ENCODE assay signal across 8 cellular contexts in the genomic region with DNA sequence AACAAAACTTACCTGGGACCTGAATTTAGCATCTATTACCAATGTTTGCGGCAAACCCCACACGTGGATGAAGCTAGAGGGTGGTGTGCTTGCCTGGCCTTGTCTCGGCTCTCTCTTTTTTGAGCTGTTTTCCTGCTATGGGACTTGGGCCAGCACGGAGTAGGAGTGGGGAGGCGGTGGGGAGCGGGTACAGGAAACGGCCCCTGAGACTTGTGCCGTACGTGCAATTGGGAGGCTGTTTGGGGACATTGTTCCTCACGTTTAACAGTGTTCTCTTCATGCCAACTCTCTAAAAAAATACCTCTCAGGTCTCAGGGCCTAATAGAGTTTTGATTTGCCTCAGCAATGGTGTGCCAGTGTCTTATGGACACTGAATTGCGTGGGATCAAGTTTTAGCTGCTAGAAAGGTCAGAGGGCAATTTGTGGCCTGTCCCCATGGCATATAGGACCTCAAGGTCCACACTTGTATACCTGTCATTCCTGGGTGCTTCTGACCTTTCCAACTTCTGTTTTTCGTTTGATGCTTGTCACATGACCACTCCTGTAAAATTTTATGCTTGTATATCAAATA. TPM values are rescaled to one million over a fixed set of nuclear protein-coding genes. Genes with fewer than 3 reads are reported as not detected.
DNase-seq lines count a peak whose midpoint lies in the region; ATAC-seq and TF ChIP-seq lines count a peak whose summit lies in the region.

No MANE protein-coding gene starts in this region.

- H3K4me1 ChIP-seq in BLaER1 treated with 17β-estradiol and CSF1 and Interleukin-3, amounts not matched to agents 10 nM and 100 nM = peaks cover 41 to 100% (median 96%) of the 10 kb centered on the region in 10 experiments
- H3K4me1 ChIP-seq in mammary epithelial cell (ENCODE audit: insufficient read depth, low read length) (peaks cover 18% of the 10 kb centered on the region), mesendoderm (ENCODE audit: control insufficient read depth, low read depth, low read length) (no peaks in the 10 kb centered on the region)

- no peaks in the 10 kb centered on the region for H3K79me1 ChIP-seq in mesendoderm (ENCODE audit: low read length)

- no peaks in the 10 kb centered on the region for H3K4me1 Mint-ChIP-seq in endothelial cell (ENCODE audit: unreplicated experiment)

- no peak overlapping the region for H4K5ac ChIP-seq in mesendoderm (ENCODE audit: low read length)

- DNase-seq in mammary epithelial cell (no peak), GDM1 (lab: John Stamatoyannopoulos, UW) (no peak), mesendoderm (no peak), endothelial cell (ENCODE audit: low spot score) (no peak), activated gamma-delta T cell treated with Interleukin-2 at 50 U/mL for 16 hours (no peak)

- ATAC-seq in GM19328 (IDR thresholded peaks at IDR 0.05; ENCODE audit: unreplicated experiment) (peak; percentile 31), HG03196 (IDR thresholded peaks at IDR 0.05; ENCODE audit: unreplicated experiment) (peak; percentile 31)

- no peak overlapping the region for H2AFZ ChIP-seq in mammary epithelial cell (ENCODE audit: low read depth, low read length)

- peak overlapping the region in 9 of 11 experiments; percentile 41 to 77 (median 66); a peak in 17 of 22 replicates for H3K9ac ChIP-seq in BLaER1 treated with 17β-estradiol and CSF1 and Interleukin-3, amounts not matched to agents 10 nM and 100 nM
- H3K9ac ChIP-seq in mammary epithelial cell (ENCODE audit: insufficient read depth, low read length) (no peak overlapping the region), mesendoderm (ENCODE audit: low read length) (no peak overlapping the region)

- CTCF ChIA-PET in mammary epithelial cell (lab: Charles Lee; ENCODE audit: low non-redundant PET) = no interaction called here

- H3K79me2 ChIP-seq in mammary epithelial cell (ENCODE audit: insufficient read depth, low read length) (no peaks in the 10 kb centered on the region), mesendoderm (ENCODE audit: control insufficient read depth, insufficient read depth, low read length) (no peaks in the 10 kb centered on the region)

- in situ Hi-C loops in mammary epithelial cell (cut with MboI; ENCODE audit: low sequenced_read_pairs in 2 of 2) = no loop called here

- H2BK5ac ChIP-seq in mesendoderm (ENCODE audit: low read length) = no peak overlapping the region

- H2AK5ac ChIP-seq in mesendoderm (ENCODE audit: low read length) = no peak overlapping the region

- H3K4me2 ChIP-seq in BLaER1 treated with 17β-estradiol and CSF1 and Interleukin-3, amounts not matched to agents 10 nM and 100 nM = peak overlapping the region; percentile 49 to 94 (median 77)
- H3K4me2 ChIP-seq in mammary epithelial cell (ENCODE audit: insufficient read depth, low read depth, low read length) (peak overlapping the region; percentile 55), mesendoderm (ENCODE audit: low read length) (no peak overlapping the region)

- H3K27me3 Mint-ChIP-seq in endothelial cell (ENCODE audit: unreplicated experiment) = peaks cover 10% of the 10 kb centered on the region

- H3K36me3 Mint-ChIP-seq in endothelial cell (ENCODE audit: low read depth, unreplicated experiment) = no peaks in the 10 kb centered on the region

- no peak overlapping the region for H2BK120ac ChIP-seq in mesendoderm (ENCODE audit: low read depth, low read length)

- no peaks in the 10 kb centered on the region for H3K36me3 ChIP-seq in BLaER1 treated with 17β-estradiol and CSF1 and Interleukin-3, amounts not matched to agents 10 nM and 100 nM
- H3K36me3 ChIP-seq in mammary epithelial cell (ENCODE audit: insufficient read depth, low read length) (no peaks in the 10 kb centered on the region), mesendoderm (ENCODE audit: control insufficient read depth, insufficient read depth, low read length) (no peaks in the 10 kb centered on the region)

- dilution Hi-C loops in mammary epithelial cell (cut with HindIII; ENCODE audit: low sequenced_read_pairs) = no loop called here

- BruUV-seq in mammary epithelial cell (replicated peaks; lab: Mats Ljungman, UMichigan) = no TSS peak

- H3K4me3 Mint-ChIP-seq in endothelial cell (ENCODE audit: unreplicated experiment) = no peak overlapping the region

- intact Hi-C loops in mammary epithelial cell (cut with micrococcal nuclease) = no loop called here

- no peak overlapping the region for H3K4ac ChIP-seq in mesendoderm (ENCODE audit: low read depth, low read length)

- no peaks in the 10 kb centered on the region for H3K9me3 Mint-ChIP-seq in endothelial cell (ENCODE audit: unreplicated experiment)

- H4K20me1 ChIP-seq in BLaER1 treated with 17β-estradiol and CSF1 and Interleukin-3, amounts not matched to agents 10 nM and 100 nM = no peaks in the 10 kb centered on the region
- no peaks in the 10 kb centered on the region for H4K20me1 ChIP-seq in mammary epithelial cell (ENCODE audit: insufficient read depth, low read length)

- TF ChIP-seq CTCF in mammary epithelial cell (conservative IDR thresholded peaks at IDR 0.05 in 1 of 2, IDR thresholded peaks at IDR 0.05 in 1 of 2; ENCODE audit: extremely low read depth in 1 of 2, insufficient read depth in 1 of 2, low read depth in 1 of 2, low read length in 2 of 2) (no peak), endothelial cell (IDR thresholded peaks at IDR 0.05; ENCODE audit: unreplicated experiment) (no peak)

- peaks cover 0 to 4% (median 0%) of the 10 kb centered on the region in 11 experiments; a peak in 2 of 22 replicates for H3K9me3 ChIP-seq in BLaER1 treated with 17β-estradiol and CSF1 and Interleukin-3, amounts not matched to agents 10 nM and 100 nM (replicated peaks in 1 of 11)
- no peaks in the 10 kb centered on the region for H3K9me3 ChIP-seq in mammary epithelial cell (replicated peaks; ENCODE audit: insufficient read depth, low read length)

- H3K18ac ChIP-seq in mesendoderm (ENCODE audit: low read length) = no peak overlapping the region

- H3K56ac ChIP-seq in mesendoderm (ENCODE audit: low read length) = no peak overlapping the region

- H3K27me3 ChIP-seq in BLaER1 treated with 17β-estradiol and CSF1 and Interleukin-3, amounts not matched to agents 10 nM and 100 nM = no peaks in the 10 kb centered on the region
- H3K27me3 ChIP-seq in mammary epithelial cell (ENCODE audit: insufficient read depth, low read length) = peaks cover 3% of the 10 kb centered on the region
- H3K27me3 ChIP-seq in mesendoderm (ENCODE audit: insufficient read depth, low read length, poor library complexity) = no peaks in the 10 kb centered on the region

- H4K8ac ChIP-seq in mesendoderm (ENCODE audit: low read depth, low read length) = no peak overlapping the region

- no peak overlapping the region for H2BK15ac ChIP-seq in mesendoderm (replicated peaks; ENCODE audit: low read depth)

- H3K27ac ChIP-seq in BLaER1 treated with 17β-estradiol and CSF1 and Interleukin-3, amounts not matched to agents 10 nM and 100 nM = peak overlapping the region in 10 of 11 experiments; percentile 22 to 94 (median 78); a peak in 19 of 22 replicates
- H3K27ac ChIP-seq in mammary epithelial cell (ENCODE audit: insufficient read depth, low read depth, low read length) (no peak overlapping the region), mesendoderm (ENCODE audit: low read depth, low read length) (no peak overlapping the region)

- H3K27ac Mint-ChIP-seq in endothelial cell (ENCODE audit: unreplicated experiment) = no peak overlapping the region

- no peak overlapping the region for H3K4me3 ChIP-seq in BLaER1 treated with 17β-estradiol and CSF1 and Interleukin-3, amounts not matched to agents 10 nM and 100 nM
- H3K4me3 ChIP-seq in mammary epithelial cell (replicated peaks in 1 of 3; ENCODE audit: insufficient read depth in 1 of 3, low read depth in 2 of 3, low read length in 3 of 3) = no peak overlapping the region
- H3K4me3 ChIP-seq in mesendoderm (ENCODE audit: low read length) = no peak overlapping the region

- H3K23ac ChIP-seq in mesendoderm (ENCODE audit: low read length) = no peak overlapping the region

- WGBS in mammary epithelial cell (ENCODE audit: low coverage, missing lambda C conversion rate) = 41% methylated on average over 11 of the region's 12 CpGs
- WGBS in mesendoderm (ENCODE audit: extremely low coverage, insufficient coverage, low lambda C conversion rate) = no CpG with 5 or more reads among the region's 12 CpGs

RNA-seq across cellular contexts. Expression of a gene that starts 15.3 kb away (rescaled TPM):
- total RNA-seq in mammary epithelial cell = 10 to 100 TPM in 1 of 2 donors, 1 to 10 TPM in 1; 4.3 to 52.9 TPM
- 60.9 TPM for polyA plus RNA-seq in mammary epithelial cell
- 47.9 TPM for polyA minus RNA-seq in mammary epithelial cell
- 11.6 TPM for polyA plus RNA-seq in mesendoderm (2013, experiment 1 of 2)
- polyA plus RNA-seq in mesendoderm (2013, experiment 2 of 2) = 12.8 TPM
- 10.0 TPM for total RNA-seq in endothelial cell (ENCODE audit: unreplicated experiment)

RNA-seq across cellular contexts. Expression of a gene that starts 34.3 kb away (rescaled TPM):
- total RNA-seq in mammary epithelial cell = 1 to 10 TPM in 1 of 2 donors, under 1 TPM in 1; 0.89 to 1.0 TPM
- polyA plus RNA-seq in mammary epithelial cell = 0.28 TPM
- not detected for polyA minus RNA-seq in mammary epithelial cell
- polyA plus RNA-seq in mesendoderm (2013, experiment 1 of 2) = 0.29 TPM
- polyA plus RNA-seq in mesendoderm (2013, experiment 2 of 2) = 0.27 TPM
- total RNA-seq in endothelial cell (ENCODE audit: unreplicated experiment) = 1.4 TPM

RNA-seq across cellular contexts. Expression of a gene that starts 49.5 kb away (rescaled TPM):
- total RNA-seq in mammary epithelial cell = 10 to 100 TPM; 38.2 to 73.0 TPM
- 24.9 TPM for polyA plus RNA-seq in mammary epithelial cell
- 11.8 TPM for polyA minus RNA-seq in mammary epithelial cell
- 34.9 TPM for polyA plus RNA-seq in mesendoderm (2013, experiment 1 of 2)
- 33.1 TPM for polyA plus RNA-seq in mesendoderm (2013, experiment 2 of 2)
- total RNA-seq in endothelial cell (ENCODE audit: unreplicated experiment) = 42.9 TPM

Comparison
In these comparisons a context has a peak if more than half of its experiments do, and no peak if none do; other contexts are left out.
1. H3K27ac ChIP-seq: peak in BLaER1 treated with 17β-estradiol and CSF1 and Interleukin-3, amounts not matched to agents 10 nM and 100 nM (10 of 11); none in mammary epithelial cell (single experiment) and mesendoderm (single experiment).
2. H3K9ac ChIP-seq: peak in BLaER1 treated with 17β-estradiol and CSF1 and Interleukin-3, amounts not matched to agents 10 nM and 100 nM (9 of 11); none in mammary epithelial cell (single experiment) and mesendoderm (single experiment).